ENCODE assay signal across 8 cellular contexts in genomic region chr12:54370218-54370730, GRCh38. TPM values are rescaled to one million over a fixed set of nuclear protein-coding genes. Genes with fewer than 3 reads are reported as not detected.
DNase-seq lines count a peak whose midpoint lies in the region; ATAC-seq and TF ChIP-seq lines count a peak whose summit lies in the region.

No MANE protein-coding gene starts in this region.

- H3K9me3 ChIP-seq in esophagus muscularis mucosa (no peaks in the 10 kb centered on the region), upper lobe of left lung (no peaks in the 10 kb centered on the region)

- intact Hi-C loops in esophagus muscularis mucosa (cut with DNase I): no loop called here

- no peaks in the 10 kb centered on the region for H3K27me3 Mint-ChIP-seq in mesothelial cell of epicardium (ENCODE audit: low read depth)

- no peak overlapping the region for H3K27ac Mint-ChIP-seq in mesothelial cell of epicardium

- peak; percentile 75 for DNase-seq in SK-N-DZ (ENCODE audit: low spot score)
- no peak for DNase-seq in esophagus muscularis mucosa (ENCODE audit: extremely low spot score)
- peak; percentile 66 to 83 for DNase-seq in mesothelial cell of epicardium (ENCODE audit: low spot score in 2 of 2, unreplicated experiment in 2 of 2)
- DNase-seq in upper lobe of left lung: peak; percentile 76 to 95

- peak overlapping the region; percentile 60 for H3K4me3 Mint-ChIP-seq in mesothelial cell of epicardium

- H3K36me3 ChIP-seq in ACC112 (ENCODE audit: insufficient read depth, low read length) (no peaks in the 10 kb centered on the region), esophagus muscularis mucosa (no peaks in the 10 kb centered on the region), upper lobe of left lung (peaks cover 0 to 4% (median 0%) of the 10 kb centered on the region in 4 donors)

- H3K27ac ChIP-seq in ACC112 (ENCODE audit: low read depth, low read length) (no peak overlapping the region), esophagus muscularis mucosa (replicated peaks in 1 of 4) (peak overlapping the region; percentile 73 to 86 (median 78)), upper lobe of left lung (peak overlapping the region in 3 of 4 donors; percentile 48 to 70 (median 65))

- TF ChIP-seq CTCF in esophagus muscularis mucosa (IDR thresholded peaks at IDR 0.05) (peak; percentile 93 to 97 (median 93)), mesothelial cell of epicardium (IDR thresholded peaks at IDR 0.05; ENCODE audit: unreplicated experiment) (peak; percentile 94), upper lobe of left lung (IDR thresholded peaks at IDR 0.05) (peak; percentile 94 to 98 (median 96))

- H3K27me3 ChIP-seq in ACC112 (ENCODE audit: insufficient read depth, low read length) (no peaks in the 10 kb centered on the region), esophagus muscularis mucosa (no peaks in the 10 kb centered on the region), upper lobe of left lung (no peaks in the 10 kb centered on the region)

- H3K36me3 Mint-ChIP-seq in mesothelial cell of epicardium: peaks cover 7% of the 10 kb centered on the region

- ATAC-seq in GM18867 (IDR thresholded peaks at IDR 0.05; ENCODE audit: unreplicated experiment) (peak; percentile 74), upper lobe of left lung (ENCODE audit: low FRiP score in 2 of 2) (peak; percentile 82 to 87), HG03521 (IDR thresholded peaks at IDR 0.05; ENCODE audit: unreplicated experiment) (no peak), GM21717 (IDR thresholded peaks at IDR 0.05; ENCODE audit: unreplicated experiment) (no peak)

- H3K4me1 Mint-ChIP-seq in mesothelial cell of epicardium: peaks cover 50% of the 10 kb centered on the region

- H3K4me3 ChIP-seq in ACC112 (ENCODE audit: low read depth, low read length) (peak overlapping the region; percentile 31), esophagus muscularis mucosa (peak overlapping the region; percentile 47 to 62 (median 50)), upper lobe of left lung (peak overlapping the region in 3 of 4 donors; percentile 21 to 47 (median 41))

- no peak overlapping the region for H2AFZ ChIP-seq in ACC112 (ENCODE audit: low read length, unreplicated experiment)

- no peaks in the 10 kb centered on the region for H3K9me3 Mint-ChIP-seq in mesothelial cell of epicardium

- H3K4me1 ChIP-seq in ACC112 (ENCODE audit: control insufficient read depth, insufficient read depth, low read length, unreplicated experiment): peaks cover 58% of the 10 kb centered on the region
- peaks cover 49 to 73% (median 71%) of the 10 kb centered on the region in 4 donors for H3K4me1 ChIP-seq in esophagus muscularis mucosa
- H3K4me1 ChIP-seq in upper lobe of left lung: peaks cover 34 to 60% (median 48%) of the 10 kb centered on the region in 4 donors

- WGBS in esophagus muscularis mucosa: 49% methylated on average over 25 of the region's 39 CpGs
- WGBS in upper lobe of left lung, 2 donors: 18 to 21% methylated on average over 8 to 39 of the region's 39 CpGs

- no peak for TF ChIP-seq POLR2A in esophagus muscularis mucosa (IDR thresholded peaks at IDR 0.05; ENCODE audit: low read depth)
- no peak for TF ChIP-seq POLR2A in upper lobe of left lung (IDR thresholded peaks at IDR 0.05)

- no peaks in the 10 kb centered on the region for H3K79me2 ChIP-seq in ACC112 (ENCODE audit: control insufficient read depth, insufficient read depth, low read length, unreplicated experiment)

- no peak for TF ChIP-seq EP300 in esophagus muscularis mucosa (IDR thresholded peaks at IDR 0.05)
- no peak for TF ChIP-seq EP300 in upper lobe of left lung (IDR thresholded peaks at IDR 0.05)

RNA-seq across cellular contexts. Expression of gene GPR84, which starts 6.0 kb away (rescaled TPM):
- polyA plus RNA-seq in SK-N-DZ (2014; cell fraction: cytosol; rRNA removed): not detected in 2 replicates
- not detected in 2 replicates for polyA plus RNA-seq in SK-N-DZ (2014; cell fraction: nucleus; rRNA removed)
- under 1 TPM in 1 of 4 donors, not detected in 3; 0.66 TPM for total RNA-seq in esophagus muscularis mucosa
- 0.18 to 0.32 TPM (median 0.24 TPM) in 3 replicates for total RNA-seq in mesothelial cell of epicardium
- total RNA-seq in upper lobe of left lung: 1 to 10 TPM in 3 of 6 donors, under 1 TPM in 1, not detected in 2; 0.39 to 2.1 (median 1.1) TPM

RNA-seq across cellular contexts. Expression of gene ZNF385A, which starts 14.3 kb away (rescaled TPM):
- 19.5 and 30.2 TPM in 2 replicates for polyA plus RNA-seq in SK-N-DZ (2014; cell fraction: cytosol; rRNA removed)
- polyA plus RNA-seq in SK-N-DZ (2014; cell fraction: nucleus; rRNA removed): 7.6 and 21.2 TPM in 2 replicates
- total RNA-seq in esophagus muscularis mucosa: 10 to 100 TPM; 15.7 to 32.6 (median 19.4) TPM
- 30.5 to 35.4 TPM (median 34.2 TPM) in 3 replicates for total RNA-seq in mesothelial cell of epicardium
- total RNA-seq in upper lobe of left lung: 10 to 100 TPM; 18.5 to 43.8 (median 23.0) TPM

RNA-seq across cellular contexts. Expression of gene COPZ1, which starts 45.3 kb away (rescaled TPM):
- 181 and 301 TPM in 2 replicates for polyA plus RNA-seq in SK-N-DZ (2014; cell fraction: cytosol; rRNA removed)
- polyA plus RNA-seq in SK-N-DZ (2014; cell fraction: nucleus; rRNA removed): 131 and 141 TPM in 2 replicates
- total RNA-seq in esophagus muscularis mucosa (10 to 100 TPM; 41.1 to 61.9 (median 48.5) TPM), mesothelial cell of epicardium (137 to 145 TPM (median 143 TPM) in 3 replicates), upper lobe of left lung (100 to 1,000 TPM in 3 of 6 donors, 10 to 100 TPM in 3; 55.5 to 132 (median 96.7) TPM)

RNA-seq across cellular contexts. Expression of gene ITGA5, which starts 48.8 kb away (rescaled TPM):
- polyA plus RNA-seq in SK-N-DZ (2014; cell fraction: cytosol; rRNA removed): 0.05 TPM in 1 of 2 replicates, not detected in the other
- 0.05 and 0.12 TPM in 2 replicates for polyA plus RNA-seq in SK-N-DZ (2014; cell fraction: nucleus; rRNA removed)
- total RNA-seq in esophagus muscularis mucosa (100 to 1,000 TPM; 264 to 785 (median 602) TPM), mesothelial cell of epicardium (60.7 to 71.9 TPM (median 65.3 TPM) in 3 replicates), upper lobe of left lung (100 to 1,000 TPM in 2 of 6 donors, 10 to 100 TPM in 4; 48.3 to 146 (median 92.6) TPM)

Comparison
In these comparisons a context has a peak if more than half of its experiments do, and no peak if none do; other contexts are left out.
1. ATAC-seq: peak in GM18867 (single experiment) and upper lobe of left lung (2 of 2); none in HG03521 (single experiment) and GM21717 (single experiment).
2. Peak in every context shown above with its lines, with median percentiles within 50 percentile points of each other: H3K4me3 ChIP-seq and CTCF ChIP-seq.